In the genomic region with DNA sequence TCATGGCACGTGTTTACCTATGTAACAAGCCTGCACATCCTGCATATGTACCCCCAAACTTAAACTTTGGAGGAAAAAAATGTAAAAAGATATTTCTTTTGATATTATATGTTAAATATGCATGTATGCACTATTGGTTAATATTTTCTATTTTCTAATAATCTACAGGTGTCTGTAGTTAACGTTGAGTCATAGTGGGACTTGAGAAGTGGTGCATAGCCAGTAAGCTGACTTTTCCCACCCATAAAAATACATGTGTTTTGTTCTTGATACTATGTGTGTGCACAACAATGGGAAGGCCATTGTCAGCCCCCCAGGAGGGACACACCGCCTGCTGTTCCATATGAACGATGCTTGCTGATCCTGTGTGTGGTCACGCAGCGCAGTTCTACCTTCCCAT, we compare ENCODE assay signal across 28 cellular contexts.
"Had no signal": no experiment of that assay in that cellular context is flagged by ENCODE, and none has a peak within 500 bp of the region (broad histone marks: within the 10 kb centered on the region; RNA-seq: fewer than 3 reads in every experiment).

No MANE protein-coding gene starts in this region.

- H3K4me1 Mint-ChIP-seq: endodermal cell; memory B cell; neural crest cell; stimulated activated naive CD8-positive, alpha-beta T cell treated with anti-CD3 and anti-CD28 coated beads, Interleukin-15, amount 100 ng/mL, for 72 hours had no signal

- H3K4me3 ChIP-seq: gastrocnemius medialis, lung, prostate gland, right atrium auricular region, smooth muscle cell, suprapubic skin, transverse colon, vagina had no signal

- H3K4me2 ChIP-seq: smooth muscle cell had no signal

- DNase-seq: effector CD8-positive, alpha-beta T cell; endodermal cell; foreskin fibroblast; gastrocnemius medialis; head of caudate nucleus; kidney; natural killer cell; stimulated activated CD4-positive, alpha-beta T cell treated with anti-CD3 and anti-CD28 coated beads, Interleukin-12 subunit alpha, Interleukin-12 subunit beta, amount 100 ng/mL, for 4 hours; stimulated activated CD4-positive, alpha-beta T cell treated with anti-CD3 and anti-CD28 coated beads, Interleukin-1b, Interleukin-23, amount 100 ng/mL, for 48 hours; stimulated activated CD4-positive, alpha-beta T cell treated with anti-CD3 and anti-CD28 coated beads, Interleukin-4, amount 100 ng/mL, for 1 hour; stimulated activated CD8-positive, alpha-beta memory T cell treated with anti-CD3 and anti-CD28 coated beads, Interleukin-4, amount 100 ng/mL, for 48 hours; stimulated activated naive CD4-positive, alpha-beta T cell; stimulated activated naive CD8-positive, alpha-beta T cell treated with anti-CD3 and anti-CD28 coated beads, Interleukin-15, amount 100 ng/mL, for 72 hours; transverse colon had no signal

- H3K27ac ChIP-seq: epithelial cell of prostate, gastrocnemius medialis, neutrophil, prostate gland, right atrium auricular region, suprapubic skin, transverse colon, vagina had no signal

- H3K9me3 ChIP-seq: gastrocnemius medialis, neutrophil, prostate gland, right atrium auricular region, suprapubic skin, transverse colon, vagina had no signal

- H3K27me3 Mint-ChIP-seq: dendritic cell treated with granulocyte-macrophage colony-stimulating factor and Interleukin-4, amounts not matched to agents 40 ng/mL and 50 ng/mL, for 4 days; memory B cell; stimulated activated naive CD8-positive, alpha-beta T cell treated with anti-CD3 and anti-CD28 coated beads, Interleukin-15, amount 100 ng/mL, for 72 hours had no signal

- FAIRE-seq: kidney had no signal

- ATAC-seq: esophagus mucosa; gastrocnemius medialis; left lobe of liver; natural killer cell; sciatic nerve; stimulated activated naive CD8-positive, alpha-beta T cell treated with anti-CD3 and anti-CD28 coated beads, Interleukin-15, amount 100 ng/mL, for 72 hours had no signal

- H3K4me1 ChIP-seq: transverse colon had no signal

- H3K4me3 Mint-ChIP-seq: dendritic cell treated with granulocyte-macrophage colony-stimulating factor and Interleukin-4, amounts not matched to agents 40 ng/mL and 50 ng/mL, for 4 days; endodermal cell; memory B cell; natural killer cell; neural crest cell; stimulated activated naive CD8-positive, alpha-beta T cell treated with anti-CD3 and anti-CD28 coated beads, Interleukin-15, amount 100 ng/mL, for 72 hours had no signal

- H3K27ac Mint-ChIP-seq: dendritic cell treated with granulocyte-macrophage colony-stimulating factor and Interleukin-4, amounts not matched to agents 40 ng/mL and 50 ng/mL, for 4 days; endodermal cell; memory B cell; natural killer cell; stimulated activated naive CD8-positive, alpha-beta T cell treated with anti-CD3 and anti-CD28 coated beads, Interleukin-15, amount 100 ng/mL, for 72 hours had no signal

- H3K27me3 ChIP-seq: gastrocnemius medialis, neutrophil, right atrium auricular region, suprapubic skin, transverse colon, vagina had no signal
